2 cellular contexts compared by ENCODE assay signal in genomic region chr14:103385153-103385993, GRCh38.
TF ChIP-seq lines count a peak whose summit lies in the region.

TSS of gene MARK3 (plus strand) at chr14:103385415. CDS start at chr14:103386030, 615 bp downstream.

TF ChIP-seq in HCT116, 20 proteins besides CTCF, POLR2A, EP300 and RAD21 (continued from another document):
- TF ChIP-seq SIN3A (IDR thresholded peaks at IDR 0.05; ENCODE audit: low read depth): peak; percentile 77; the same call in 1 of the 2 replicates
- TF ChIP-seq TCF7L2 (IDR thresholded peaks at IDR 0.05; ENCODE audit: borderline replicate concordance, extremely low read depth, insufficient read depth, insufficient read length): peak; percentile 27
- no peak for TF ChIP-seq CEBPB (IDR thresholded peaks at IDR 0.05; ENCODE audit: low read depth)
- TF ChIP-seq ZNF274 (IDR thresholded peaks at IDR 0.05; ENCODE audit: low read depth, low read length): no peak
- no peak for TF ChIP-seq JUND (IDR thresholded peaks at IDR 0.05)
- TF ChIP-seq EGR1 (IDR thresholded peaks at IDR 0.05; ENCODE audit: low read depth): peak; percentile 99
- peak; percentile 74; the same call in 1 of the 2 replicates for TF ChIP-seq ZFX (IDR thresholded peaks at IDR 0.05)
- peak; percentile 89 for TF ChIP-seq POLR2AphosphoS5 (IDR thresholded peaks at IDR 0.05; ENCODE audit: low read depth, low read length)

TF ChIP-seq in neural cell, 6 proteins besides CTCF, POLR2A, EP300 and RAD21 (continued from another document):
- TF ChIP-seq SMC3 (conservative IDR thresholded peaks at IDR 0.05; ENCODE audit: poor library complexity): no peak
- TF ChIP-seq EZH2 (IDR thresholded peaks at IDR 0.05; ENCODE audit: borderline replicate concordance, insufficient read depth, low read length, poor library complexity, severe bottlenecking): no peak
